Comparison of ENCODE assay signal across 1 cellular context in the genomic region with DNA sequence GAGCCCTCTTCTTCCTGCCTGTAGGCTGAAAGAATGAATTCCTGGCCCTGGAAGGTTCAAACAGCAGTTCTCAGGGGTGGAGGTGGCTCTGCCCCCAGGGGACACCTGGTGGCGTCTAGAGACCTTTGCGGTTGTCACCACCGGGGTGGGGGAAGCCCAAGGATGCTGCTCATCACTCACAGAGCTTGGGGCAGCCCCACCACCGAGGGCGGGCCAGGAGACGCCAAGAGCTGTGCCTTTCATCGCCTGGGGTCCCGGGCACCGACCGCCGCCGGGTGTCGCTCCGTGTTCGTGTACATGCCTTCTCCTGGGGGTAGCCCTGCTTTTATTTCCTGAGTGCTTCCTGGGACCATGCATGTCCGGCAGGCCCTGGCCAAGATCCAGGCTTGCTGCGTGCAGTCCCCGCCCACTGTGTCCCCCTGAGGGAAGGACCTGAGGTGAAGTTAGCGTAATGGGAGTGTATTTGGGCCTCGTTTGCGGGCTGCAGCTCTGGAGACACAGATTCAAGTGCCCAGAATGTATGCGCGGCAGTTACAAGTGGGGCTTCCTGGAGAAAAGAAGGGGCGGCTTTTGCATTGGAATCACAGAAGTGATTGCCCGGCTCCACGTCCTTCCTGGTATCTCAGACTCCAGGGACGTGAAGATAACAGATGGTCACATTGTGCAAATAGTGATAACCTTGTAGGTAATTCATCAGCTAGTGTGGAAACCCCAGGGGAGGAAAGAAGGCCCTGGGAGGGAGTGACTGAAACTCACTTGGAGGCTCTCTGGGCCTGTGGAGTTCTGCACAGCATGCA.
TF ChIP-seq lines count a peak whose summit lies in the region.

No MANE protein-coding gene starts in this region.

TF ChIP-seq in HepG2, 621 proteins besides CTCF, POLR2A, EP300 and RAD21 (continued from another document and continues in another):
- TF ChIP-seq AHR (CRISPR knock-in tag; IDR thresholded peaks at IDR 0.05) (no peak; the same call in 1 of the 2 replicates), MZF1 (CRISPR knock-in tag; IDR thresholded peaks at IDR 0.05; ENCODE audit: borderline replicate concordance) (no peak), ADNP (CRISPR knock-in tag; IDR thresholded peaks at IDR 0.05) (no peak), ZNF20 (CRISPR knock-in tag; IDR thresholded peaks at IDR 0.05) (no peak), ZNF430 (CRISPR knock-in tag; IDR thresholded peaks at IDR 0.05) (no peak; the same call in 1 of the 2 replicates), PRPF4 (IDR thresholded peaks at IDR 0.05; ENCODE audit: low read depth, low read length, poor library complexity, severe bottlenecking) (no peak), POGZ (CRISPR knock-in tag; IDR thresholded peaks at IDR 0.05) (no peak), ATF7 (IDR thresholded peaks at IDR 0.05) (no peak), ATF7 (CRISPR knock-in tag; IDR thresholded peaks at IDR 0.05) (no peak), MTF1 (CRISPR knock-in tag; IDR thresholded peaks at IDR 0.05) (no peak), ZNF589 (CRISPR knock-in tag; conservative IDR thresholded peaks at IDR 0.05) (no peak), ZNF605 (CRISPR knock-in tag; IDR thresholded peaks at IDR 0.05) (0 out of 2 replicates have a peak, but pooled peaks have one; percentile 29), NCOA1 (CRISPR knock-in tag; IDR thresholded peaks at IDR 0.05) (no peak), NFIB (CRISPR knock-in tag; IDR thresholded peaks at IDR 0.05; ENCODE audit: borderline replicate concordance) (no peak), RORA (CRISPR knock-in tag; IDR thresholded peaks at IDR 0.05) (no peak), GATA4 (IDR thresholded peaks at IDR 0.05; ENCODE audit: borderline replicate concordance, low read depth) (peak; percentile 60), SETDB1 (CRISPR knock-in tag; IDR thresholded peaks at IDR 0.05; ENCODE audit: borderline replicate concordance) (no peak), HNF4G (IDR thresholded peaks at IDR 0.05; ENCODE audit: borderline replicate concordance, low read depth, low read length) (no peak), HNF4G (CRISPR knock-in tag; IDR thresholded peaks at IDR 0.05; ENCODE audit: borderline replicate concordance, low read depth) (no peak; the same call in 1 of the 2 replicates), KAT7 (CRISPR knock-in tag; IDR thresholded peaks at IDR 0.05; ENCODE audit: borderline replicate concordance) (no peak), PHB2 (IDR thresholded peaks at IDR 0.05; ENCODE audit: partially characterized antibody) (no peak), FOSL2 (CRISPR knock-in tag; IDR thresholded peaks at IDR 0.05) (no peak), CENPX (CRISPR knock-in tag; IDR thresholded peaks at IDR 0.05) (no peak), ERF (CRISPR knock-in tag; IDR thresholded peaks at IDR 0.05) (peak; percentile 22; the same call in 1 of the 2 replicates), FOXA3 (CRISPR knock-in tag; IDR thresholded peaks at IDR 0.05) (peak; percentile 42; the same call in 1 of the 2 replicates), SSRP1 (CRISPR knock-in tag; IDR thresholded peaks at IDR 0.05) (no peak), KLF15 (CRISPR knock-in tag; IDR thresholded peaks at IDR 0.05; ENCODE audit: borderline replicate concordance) (no peak), ZNF224 (CRISPR knock-in tag; IDR thresholded peaks at IDR 0.05) (no peak), ZNF709 (CRISPR knock-in tag; IDR thresholded peaks at IDR 0.05) (no peak), GFI1 (CRISPR knock-in tag; IDR thresholded peaks at IDR 0.05; ENCODE audit: borderline replicate concordance) (peak; percentile 81), RBM22 (optimal IDR thresholded peaks at IDR 0.05; ENCODE audit: low read length) (no peak), ZNF792 (CRISPR knock-in tag; IDR thresholded peaks at IDR 0.05) (no peak)
- TF ChIP-seq, protein P1, sequence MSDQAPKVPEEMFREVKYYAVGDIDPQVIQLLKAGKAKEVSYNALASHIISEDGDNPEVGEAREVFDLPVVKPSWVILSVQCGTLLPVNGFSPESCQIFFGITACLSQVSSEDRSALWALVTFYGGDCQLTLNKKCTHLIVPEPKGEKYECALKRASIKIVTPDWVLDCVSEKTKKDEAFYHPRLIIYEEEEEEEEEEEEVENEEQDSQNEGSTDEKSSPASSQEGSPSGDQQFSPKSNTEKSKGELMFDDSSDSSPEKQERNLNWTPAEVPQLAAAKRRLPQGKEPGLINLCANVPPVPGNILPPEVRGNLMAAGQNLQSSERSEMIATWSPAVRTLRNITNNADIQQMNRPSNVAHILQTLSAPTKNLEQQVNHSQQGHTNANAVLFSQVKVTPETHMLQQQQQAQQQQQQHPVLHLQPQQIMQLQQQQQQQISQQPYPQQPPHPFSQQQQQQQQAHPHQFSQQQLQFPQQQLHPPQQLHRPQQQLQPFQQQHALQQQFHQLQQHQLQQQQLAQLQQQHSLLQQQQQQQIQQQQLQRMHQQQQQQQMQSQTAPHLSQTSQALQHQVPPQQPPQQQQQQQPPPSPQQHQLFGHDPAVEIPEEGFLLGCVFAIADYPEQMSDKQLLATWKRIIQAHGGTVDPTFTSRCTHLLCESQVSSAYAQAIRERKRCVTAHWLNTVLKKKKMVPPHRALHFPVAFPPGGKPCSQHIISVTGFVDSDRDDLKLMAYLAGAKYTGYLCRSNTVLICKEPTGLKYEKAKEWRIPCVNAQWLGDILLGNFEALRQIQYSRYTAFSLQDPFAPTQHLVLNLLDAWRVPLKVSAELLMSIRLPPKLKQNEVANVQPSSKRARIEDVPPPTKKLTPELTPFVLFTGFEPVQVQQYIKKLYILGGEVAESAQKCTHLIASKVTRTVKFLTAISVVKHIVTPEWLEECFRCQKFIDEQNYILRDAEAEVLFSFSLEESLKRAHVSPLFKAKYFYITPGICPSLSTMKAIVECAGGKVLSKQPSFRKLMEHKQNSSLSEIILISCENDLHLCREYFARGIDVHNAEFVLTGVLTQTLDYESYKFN (CRISPR knock-in tag; conservative IDR thresholded peaks at IDR 0.05): peak; percentile 65
- TF ChIP-seq, protein P2, sequence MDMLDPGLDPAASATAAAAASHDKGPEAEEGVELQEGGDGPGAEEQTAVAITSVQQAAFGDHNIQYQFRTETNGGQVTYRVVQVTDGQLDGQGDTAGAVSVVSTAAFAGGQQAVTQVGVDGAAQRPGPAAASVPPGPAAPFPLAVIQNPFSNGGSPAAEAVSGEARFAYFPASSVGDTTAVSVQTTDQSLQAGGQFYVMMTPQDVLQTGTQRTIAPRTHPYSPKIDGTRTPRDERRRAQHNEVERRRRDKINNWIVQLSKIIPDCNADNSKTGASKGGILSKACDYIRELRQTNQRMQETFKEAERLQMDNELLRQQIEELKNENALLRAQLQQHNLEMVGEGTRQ (IDR thresholded peaks at IDR 0.05; ENCODE audit: low read depth, low read length): no peak
- TF ChIP-seq, protein P2 (CRISPR knock-in tag; IDR thresholded peaks at IDR 0.05; ENCODE audit: borderline replicate concordance): no peak
- TF ChIP-seq, protein P3, sequence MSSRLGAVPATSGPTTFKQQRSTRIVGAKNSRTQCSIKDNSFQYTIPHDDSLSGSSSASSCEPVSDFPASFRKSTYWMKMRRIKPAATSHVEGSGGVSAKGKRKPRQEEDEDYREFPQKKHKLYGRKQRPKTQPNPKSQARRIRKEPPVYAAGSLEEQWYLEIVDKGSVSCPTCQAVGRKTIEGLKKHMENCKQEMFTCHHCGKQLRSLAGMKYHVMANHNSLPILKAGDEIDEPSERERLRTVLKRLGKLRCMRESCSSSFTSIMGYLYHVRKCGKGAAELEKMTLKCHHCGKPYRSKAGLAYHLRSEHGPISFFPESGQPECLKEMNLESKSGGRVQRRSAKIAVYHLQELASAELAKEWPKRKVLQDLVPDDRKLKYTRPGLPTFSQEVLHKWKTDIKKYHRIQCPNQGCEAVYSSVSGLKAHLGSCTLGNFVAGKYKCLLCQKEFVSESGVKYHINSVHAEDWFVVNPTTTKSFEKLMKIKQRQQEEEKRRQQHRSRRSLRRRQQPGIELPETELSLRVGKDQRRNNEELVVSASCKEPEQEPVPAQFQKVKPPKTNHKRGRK (CRISPR knock-in tag; IDR thresholded peaks at IDR 0.05): no peak
- TF ChIP-seq, protein P4, sequence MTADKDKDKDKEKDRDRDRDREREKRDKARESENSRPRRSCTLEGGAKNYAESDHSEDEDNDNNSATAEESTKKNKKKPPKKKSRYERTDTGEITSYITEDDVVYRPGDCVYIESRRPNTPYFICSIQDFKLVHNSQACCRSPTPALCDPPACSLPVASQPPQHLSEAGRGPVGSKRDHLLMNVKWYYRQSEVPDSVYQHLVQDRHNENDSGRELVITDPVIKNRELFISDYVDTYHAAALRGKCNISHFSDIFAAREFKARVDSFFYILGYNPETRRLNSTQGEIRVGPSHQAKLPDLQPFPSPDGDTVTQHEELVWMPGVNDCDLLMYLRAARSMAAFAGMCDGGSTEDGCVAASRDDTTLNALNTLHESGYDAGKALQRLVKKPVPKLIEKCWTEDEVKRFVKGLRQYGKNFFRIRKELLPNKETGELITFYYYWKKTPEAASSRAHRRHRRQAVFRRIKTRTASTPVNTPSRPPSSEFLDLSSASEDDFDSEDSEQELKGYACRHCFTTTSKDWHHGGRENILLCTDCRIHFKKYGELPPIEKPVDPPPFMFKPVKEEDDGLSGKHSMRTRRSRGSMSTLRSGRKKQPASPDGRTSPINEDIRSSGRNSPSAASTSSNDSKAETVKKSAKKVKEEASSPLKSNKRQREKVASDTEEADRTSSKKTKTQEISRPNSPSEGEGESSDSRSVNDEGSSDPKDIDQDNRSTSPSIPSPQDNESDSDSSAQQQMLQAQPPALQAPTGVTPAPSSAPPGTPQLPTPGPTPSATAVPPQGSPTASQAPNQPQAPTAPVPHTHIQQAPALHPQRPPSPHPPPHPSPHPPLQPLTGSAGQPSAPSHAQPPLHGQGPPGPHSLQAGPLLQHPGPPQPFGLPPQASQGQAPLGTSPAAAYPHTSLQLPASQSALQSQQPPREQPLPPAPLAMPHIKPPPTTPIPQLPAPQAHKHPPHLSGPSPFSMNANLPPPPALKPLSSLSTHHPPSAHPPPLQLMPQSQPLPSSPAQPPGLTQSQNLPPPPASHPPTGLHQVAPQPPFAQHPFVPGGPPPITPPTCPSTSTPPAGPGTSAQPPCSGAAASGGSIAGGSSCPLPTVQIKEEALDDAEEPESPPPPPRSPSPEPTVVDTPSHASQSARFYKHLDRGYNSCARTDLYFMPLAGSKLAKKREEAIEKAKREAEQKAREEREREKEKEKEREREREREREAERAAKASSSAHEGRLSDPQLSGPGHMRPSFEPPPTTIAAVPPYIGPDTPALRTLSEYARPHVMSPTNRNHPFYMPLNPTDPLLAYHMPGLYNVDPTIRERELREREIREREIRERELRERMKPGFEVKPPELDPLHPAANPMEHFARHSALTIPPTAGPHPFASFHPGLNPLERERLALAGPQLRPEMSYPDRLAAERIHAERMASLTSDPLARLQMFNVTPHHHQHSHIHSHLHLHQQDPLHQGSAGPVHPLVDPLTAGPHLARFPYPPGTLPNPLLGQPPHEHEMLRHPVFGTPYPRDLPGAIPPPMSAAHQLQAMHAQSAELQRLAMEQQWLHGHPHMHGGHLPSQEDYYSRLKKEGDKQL (CRISPR knock-in tag; IDR thresholded peaks at IDR 0.05; ENCODE audit: low read depth): no peak
- TF ChIP-seq, protein P5, sequence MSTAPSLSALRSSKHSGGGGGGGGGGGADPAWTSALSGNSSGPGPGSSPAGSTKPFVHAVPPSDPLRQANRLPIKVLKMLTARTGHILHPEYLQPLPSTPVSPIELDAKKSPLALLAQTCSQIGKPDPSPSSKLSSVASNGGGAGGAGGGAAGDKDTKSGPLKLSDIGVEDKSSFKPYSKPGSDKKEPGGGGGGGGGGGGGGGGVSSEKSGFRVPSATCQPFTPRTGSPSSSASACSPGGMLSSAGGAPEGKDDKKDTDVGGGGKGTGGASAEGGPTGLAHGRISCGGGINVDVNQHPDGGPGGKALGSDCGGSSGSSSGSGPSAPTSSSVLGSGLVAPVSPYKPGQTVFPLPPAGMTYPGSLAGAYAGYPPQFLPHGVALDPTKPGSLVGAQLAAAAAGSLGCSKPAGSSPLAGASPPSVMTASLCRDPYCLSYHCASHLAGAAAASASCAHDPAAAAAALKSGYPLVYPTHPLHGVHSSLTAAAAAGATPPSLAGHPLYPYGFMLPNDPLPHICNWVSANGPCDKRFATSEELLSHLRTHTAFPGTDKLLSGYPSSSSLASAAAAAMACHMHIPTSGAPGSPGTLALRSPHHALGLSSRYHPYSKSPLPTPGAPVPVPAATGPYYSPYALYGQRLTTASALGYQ (CRISPR knock-in tag; IDR thresholded peaks at IDR 0.05): peak; percentile 54; the same call in 1 of the 2 replicates
- TF ChIP-seq, protein P6, sequence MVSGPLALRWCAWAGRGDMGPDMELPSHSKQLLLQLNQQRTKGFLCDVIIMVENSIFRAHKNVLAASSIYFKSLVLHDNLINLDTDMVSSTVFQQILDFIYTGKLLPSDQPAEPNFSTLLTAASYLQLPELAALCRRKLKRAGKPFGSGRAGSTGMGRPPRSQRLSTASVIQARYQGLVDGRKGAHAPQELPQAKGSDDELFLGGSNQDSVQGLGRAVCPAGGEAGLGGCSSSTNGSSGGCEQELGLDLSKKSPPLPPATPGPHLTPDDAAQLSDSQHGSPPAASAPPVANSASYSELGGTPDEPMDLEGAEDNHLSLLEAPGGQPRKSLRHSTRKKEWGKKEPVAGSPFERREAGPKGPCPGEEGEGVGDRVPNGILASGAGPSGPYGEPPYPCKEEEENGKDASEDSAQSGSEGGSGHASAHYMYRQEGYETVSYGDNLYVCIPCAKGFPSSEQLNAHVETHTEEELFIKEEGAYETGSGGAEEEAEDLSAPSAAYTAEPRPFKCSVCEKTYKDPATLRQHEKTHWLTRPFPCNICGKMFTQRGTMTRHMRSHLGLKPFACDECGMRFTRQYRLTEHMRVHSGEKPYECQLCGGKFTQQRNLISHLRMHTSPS (CRISPR knock-in tag; IDR thresholded peaks at IDR 0.05; ENCODE audit: low read depth): no peak
- TF ChIP-seq, protein P7, sequence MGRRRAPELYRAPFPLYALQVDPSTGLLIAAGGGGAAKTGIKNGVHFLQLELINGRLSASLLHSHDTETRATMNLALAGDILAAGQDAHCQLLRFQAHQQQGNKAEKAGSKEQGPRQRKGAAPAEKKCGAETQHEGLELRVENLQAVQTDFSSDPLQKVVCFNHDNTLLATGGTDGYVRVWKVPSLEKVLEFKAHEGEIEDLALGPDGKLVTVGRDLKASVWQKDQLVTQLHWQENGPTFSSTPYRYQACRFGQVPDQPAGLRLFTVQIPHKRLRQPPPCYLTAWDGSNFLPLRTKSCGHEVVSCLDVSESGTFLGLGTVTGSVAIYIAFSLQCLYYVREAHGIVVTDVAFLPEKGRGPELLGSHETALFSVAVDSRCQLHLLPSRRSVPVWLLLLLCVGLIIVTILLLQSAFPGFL (CRISPR knock-in tag; IDR thresholded peaks at IDR 0.05): no peak
- TF ChIP-seq, protein P8, sequence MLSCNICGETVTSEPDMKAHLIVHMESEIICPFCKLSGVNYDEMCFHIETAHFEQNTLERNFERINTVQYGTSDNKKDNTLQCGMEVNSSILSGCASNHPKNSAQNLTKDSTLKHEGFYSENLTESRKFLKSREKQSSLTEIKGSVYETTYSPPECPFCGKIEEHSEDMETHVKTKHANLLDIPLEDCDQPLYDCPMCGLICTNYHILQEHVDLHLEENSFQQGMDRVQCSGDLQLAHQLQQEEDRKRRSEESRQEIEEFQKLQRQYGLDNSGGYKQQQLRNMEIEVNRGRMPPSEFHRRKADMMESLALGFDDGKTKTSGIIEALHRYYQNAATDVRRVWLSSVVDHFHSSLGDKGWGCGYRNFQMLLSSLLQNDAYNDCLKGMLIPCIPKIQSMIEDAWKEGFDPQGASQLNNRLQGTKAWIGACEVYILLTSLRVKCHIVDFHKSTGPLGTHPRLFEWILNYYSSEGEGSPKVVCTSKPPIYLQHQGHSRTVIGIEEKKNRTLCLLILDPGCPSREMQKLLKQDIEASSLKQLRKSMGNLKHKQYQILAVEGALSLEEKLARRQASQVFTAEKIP (CRISPR knock-in tag; IDR thresholded peaks at IDR 0.05; ENCODE audit: borderline replicate concordance): no peak
